Comparison of ENCODE assay signal across 9 cellular contexts in genomic region chr19:47610902-47611301, GRCh38. TPM values are rescaled to one million over a fixed set of nuclear protein-coding genes. Genes with fewer than 3 reads are reported as not detected.
DNase-seq lines count a peak whose midpoint lies in the region; FAIRE-seq and TF ChIP-seq lines count a peak whose summit lies in the region.
"Had no signal": no experiment of that assay in that cellular context is flagged by ENCODE, and none has a peak within 500 bp of the region (broad histone marks: within the 10 kb centered on the region; RNA-seq: fewer than 3 reads in every experiment).

No MANE protein-coding gene starts in this region.

- CTCF ChIA-PET in CD8-positive, alpha-beta memory T cell (lab: Charles Lee) = interaction anchor here (0.7 to 1.9 kb wide), 12 partner anchors 13 to 322 kb away, joined by 3 to 15 read pairs (median 4); partner anchors contain the start of genes EHD2, KPTN and NAPA
- CTCF ChIA-PET in RWPE1 (lab: Yijun Ruan, JAX) = interaction anchor here (1.0 to 2.2 kb wide), 2 partner anchors 95 to 174 kb away, joined by 5 to 11 read pairs; partner anchors contain the start of gene NAPA

- H3K27ac ChIP-seq in CD8-positive, alpha-beta memory T cell (ENCODE audit: low read depth, low read length) = peak overlapping the region; percentile 43
- peak overlapping the region; percentile 91 for H3K27ac ChIP-seq in RWPE1

- TF ChIP-seq CTCF in RWPE1 (conservative IDR thresholded peaks at IDR 0.05; ENCODE audit: low read depth) = no peak
- no peak for TF ChIP-seq CTCF in epithelial cell of proximal tubule (conservative IDR thresholded peaks at IDR 0.05; ENCODE audit: low read depth, low read length)
- no peak for TF ChIP-seq CTCF in progenitor cell of endocrine pancreas (IDR thresholded peaks at IDR 0.05; ENCODE audit: unreplicated experiment)

- no peaks in the 10 kb centered on the region for H3K36me3 ChIP-seq in CD8-positive, alpha-beta memory T cell (ENCODE audit: insufficient read depth, low read length)

- DNase-seq in CD8-positive, alpha-beta memory T cell = no peak
- DNase-seq in RWPE1 (ENCODE audit: low spot score) (no peak), epithelial cell of proximal tubule (ENCODE audit: low read depth) (no peak), progenitor cell of endocrine pancreas (ENCODE audit: low spot score, unreplicated experiment) (no peak), NCI-H2227 (lab: John Stamatoyannopoulos, UW; ENCODE audit: unreplicated experiment) (no peak), NAMALWA (ENCODE audit: low spot score) (no peak), GM12891 (ENCODE audit: insufficient read length, low spot score) (no peak), GM03348 (ENCODE audit: low spot score) (no peak)

- H3K4me3 ChIP-seq in CD8-positive, alpha-beta memory T cell (ENCODE audit: low read length) = peak overlapping the region; percentile 16
- H3K4me3 ChIP-seq in epithelial cell of proximal tubule (ENCODE audit: low read depth, low read length) = peak overlapping the region; percentile 99

- POLR2A ChIA-PET in CD8-positive, alpha-beta memory T cell (lab: Charles Lee) = interaction anchor here (0.8 to 1.7 kb wide), 4 partner anchors 10 to 336 kb away, joined by 3 to 25 read pairs (median 8); partner anchors contain the start of genes INAFM1 and NAPA
- POLR2A ChIA-PET in RWPE1 (lab: Yijun Ruan, JAX; ENCODE audit: low non-redundant PET) = interaction anchor here (0.8 to 1.0 kb wide), 2 partner anchors 11 to 96 kb away, joined by 3 to 5 read pairs; partner anchors contain the start of gene NAPA

- H3K4me1 ChIP-seq in CD8-positive, alpha-beta memory T cell (ENCODE audit: insufficient read depth, low read length) = peaks cover 27% of the 10 kb centered on the region

- H3K27me3 ChIP-seq in CD8-positive, alpha-beta memory T cell (ENCODE audit: insufficient read depth, low read length, poor library complexity, severe bottlenecking) = no peaks in the 10 kb centered on the region

- H3K36me3 Mint-ChIP-seq in CD8-positive, alpha-beta memory T cell = peaks cover 0 to 32% (median 7%) of the 10 kb centered on the region in 3 donors
- H3K36me3 Mint-ChIP-seq in progenitor cell of endocrine pancreas (ENCODE audit: insufficient read depth) = peaks cover 5% of the 10 kb centered on the region

- peaks cover 39 to 60% (median 50%) of the 10 kb centered on the region in 3 donors for H3K4me1 Mint-ChIP-seq in CD8-positive, alpha-beta memory T cell
- H3K4me1 Mint-ChIP-seq in progenitor cell of endocrine pancreas (ENCODE audit: low read depth) = peaks cover 23% of the 10 kb centered on the region

- peak overlapping the region; percentile 81 to 98 (median 87) for H3K27ac Mint-ChIP-seq in CD8-positive, alpha-beta memory T cell
- H3K27ac Mint-ChIP-seq in progenitor cell of endocrine pancreas = peak overlapping the region; percentile 84

- no peaks in the 10 kb centered on the region for H3K9me3 Mint-ChIP-seq in CD8-positive, alpha-beta memory T cell
- H3K9me3 Mint-ChIP-seq in progenitor cell of endocrine pancreas (ENCODE audit: low read depth) = no peaks in the 10 kb centered on the region

- no peak for FAIRE-seq in GM12891 (lab: Jason Lieb, UNC)

- H3K9me3 ChIP-seq in CD8-positive, alpha-beta memory T cell (ENCODE audit: low read length) = no peaks in the 10 kb centered on the region

- peak overlapping the region; percentile 80 to 90 (median 87) for H3K4me3 Mint-ChIP-seq in CD8-positive, alpha-beta memory T cell
- peak overlapping the region; percentile 91 for H3K4me3 Mint-ChIP-seq in progenitor cell of endocrine pancreas (ENCODE audit: low read depth)

- TF ChIP-seq POLR2A in GM12891 (IDR thresholded peaks at IDR 0.05; ENCODE audit: low read depth, low read length) = no peak

- no peaks in the 10 kb centered on the region for H3K27me3 Mint-ChIP-seq in CD8-positive, alpha-beta memory T cell
- H3K27me3 Mint-ChIP-seq in progenitor cell of endocrine pancreas = no peaks in the 10 kb centered on the region

TF ChIP-seq in GM12891, 5 proteins besides CTCF, POLR2A, EP300 and RAD21:
- TF ChIP-seq TAF1 (IDR thresholded peaks at IDR 0.05; ENCODE audit: low read depth, low read length) (no peak), SPI1 (IDR thresholded peaks at IDR 0.05; ENCODE audit: low read depth, low read length) (no peak)

RNA-seq across cellular contexts. Expression of gene BICRA, which starts 2.0 kb away (rescaled TPM):
- 10 to 100 TPM; 11.5 to 13.9 TPM for total RNA-seq in CD8-positive, alpha-beta memory T cell
- polyA plus RNA-seq in CD8-positive, alpha-beta memory T cell = 1.6 TPM
- 2.1 and 2.7 TPM in 2 replicates for total RNA-seq in epithelial cell of proximal tubule
- total RNA-seq in progenitor cell of endocrine pancreas = 31.9 and 37.4 TPM in 2 replicates
- polyA plus RNA-seq in GM12891 (2012; ENCODE audit: low read depth, missing spikeins) = 4.2 TPM

RNA-seq across cellular contexts. Expression of gene ZNF541, which starts 38.0 kb away (rescaled TPM):
- total RNA-seq in CD8-positive, alpha-beta memory T cell = under 1 TPM; 0.13 to 0.44 TPM
- polyA plus RNA-seq in CD8-positive, alpha-beta memory T cell = 0.18 TPM
- total RNA-seq in epithelial cell of proximal tubule (not detected in 2 replicates), progenitor cell of endocrine pancreas (not detected in 2 replicates)
- 0.06 TPM for polyA plus RNA-seq in GM12891 (2012; ENCODE audit: low read depth, missing spikeins)
- total RNA-seq: HT1080 had no signal
